ENCODE assay signal across 8 cellular contexts in genomic region chr7:10312942-10313341, GRCh38.
"Had no signal": no experiment of that assay in that cellular context is flagged by ENCODE, and none has a peak within 500 bp of the region (broad histone marks: within the 10 kb centered on the region; RNA-seq: fewer than 3 reads in every experiment).

No MANE protein-coding gene starts in this region.

- DNase-seq: GM23248, GOT3, H9, HCEC 1CT, Kasumi-1, KG1 had no signal

- H3K27ac ChIP-seq: GM23248 had no signal

- H3K4me3 ChIP-seq: GM23248 had no signal

- H2AFZ ChIP-seq: GM23248 had no signal

- H3K9ac ChIP-seq: GM23248 had no signal

- FAIRE-seq: H54, HTR-8/SVneo had no signal
